ENCODE assay signal across 1 cellular context in genomic region chr20:56974499-56975250, GRCh38.
TF ChIP-seq lines count a peak whose summit lies in the region.

No MANE protein-coding gene starts in this region.

TF ChIP-seq in HEK293, 187 proteins besides CTCF, POLR2A, EP300 and RAD21 (continued from another document):
- no peak for TF ChIP-seq ZNF792 (tag by site-specific recombination; IDR thresholded peaks at IDR 0.05)
- TF ChIP-seq ZNF76 (tag by site-specific recombination; IDR thresholded peaks at IDR 0.05; ENCODE audit: borderline replicate concordance, low read depth) = no peak
- TF ChIP-seq ZBTB20 (tag by site-specific recombination; IDR thresholded peaks at IDR 0.05) = peak; percentile 78
- TF ChIP-seq ZNF639 (tag by site-specific recombination; IDR thresholded peaks at IDR 0.05) = no peak
- no peak for TF ChIP-seq ZNF132 (tag by site-specific recombination; IDR thresholded peaks at IDR 0.05; ENCODE audit: borderline replicate concordance)
- no peak for TF ChIP-seq ZNF174 (tag by site-specific recombination; IDR thresholded peaks at IDR 0.05)
- TF ChIP-seq ZNF843 (tag by site-specific recombination; IDR thresholded peaks at IDR 0.05) = no peak
- no peak for TF ChIP-seq ZNF335 (tag by site-specific recombination; conservative IDR thresholded peaks at IDR 0.05)
- TF ChIP-seq GLI4 (tag by site-specific recombination; IDR thresholded peaks at IDR 0.05) = no peak
- TF ChIP-seq, protein P1, sequence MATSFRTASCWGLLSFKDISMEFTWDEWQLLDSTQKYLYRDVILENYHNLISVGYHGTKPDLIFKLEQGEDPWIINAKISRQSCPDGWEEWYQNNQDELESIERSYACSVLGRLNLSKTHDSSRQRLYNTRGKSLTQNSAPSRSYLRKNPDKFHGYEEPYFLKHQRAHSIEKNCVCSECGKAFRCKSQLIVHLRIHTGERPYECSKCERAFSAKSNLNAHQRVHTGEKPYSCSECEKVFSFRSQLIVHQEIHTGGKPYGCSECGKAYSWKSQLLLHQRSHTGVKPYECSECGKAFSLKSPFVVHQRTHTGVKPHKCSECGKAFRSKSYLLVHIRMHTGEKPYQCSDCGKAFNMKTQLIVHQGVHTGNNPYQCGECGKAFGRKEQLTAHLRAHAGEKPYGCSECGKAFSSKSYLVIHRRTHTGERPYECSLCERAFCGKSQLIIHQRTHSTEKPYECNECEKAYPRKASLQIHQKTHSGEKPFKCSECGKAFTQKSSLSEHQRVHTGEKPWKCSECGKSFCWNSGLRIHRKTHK (tag by site-specific recombination; IDR thresholded peaks at IDR 0.05) = no peak
- TF ChIP-seq ZSCAN23 (tag by site-specific recombination; IDR thresholded peaks at IDR 0.05) = no peak
- TF ChIP-seq ZNF10 (tag by site-specific recombination; IDR thresholded peaks at IDR 0.05) = no peak
TF ChIP-seq in HEK293: peak in this region for 7.
